In the genomic region with DNA sequence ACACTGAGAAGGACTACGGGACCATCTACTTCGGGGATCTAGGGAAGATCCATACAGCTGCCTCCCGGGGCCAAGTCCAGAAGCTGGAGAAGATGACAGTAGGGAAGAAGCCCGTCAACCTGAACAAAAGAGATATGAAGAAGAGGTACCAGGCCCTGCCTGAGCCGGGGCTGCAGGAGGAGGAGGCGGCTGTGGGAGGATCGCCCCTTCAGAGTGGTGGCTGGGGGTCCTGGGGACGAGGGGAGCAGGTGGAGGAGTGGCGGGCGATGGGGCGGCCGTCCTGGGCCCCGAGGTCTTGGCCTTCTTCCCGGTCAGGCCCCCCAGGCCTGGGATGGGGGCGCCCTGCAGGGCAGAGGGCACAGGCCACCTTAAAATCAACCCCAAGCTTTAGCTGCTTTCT, we compare ENCODE assay signal across 26 cellular contexts. TPM values are rescaled to one million over a fixed set of nuclear protein-coding genes. Genes with fewer than 3 reads are reported as not detected.
DNase-seq lines count a peak whose midpoint lies in the region; TF ChIP-seq lines count a peak whose summit lies in the region.
"Had no signal": no experiment of that assay in that cellular context is flagged by ENCODE, and none has a peak within 500 bp of the region (broad histone marks: within the 10 kb centered on the region; RNA-seq: fewer than 3 reads in every experiment).

No MANE protein-coding gene starts in this region.

- peaks cover 16% of the 10 kb centered on the region for H3K27me3 Mint-ChIP-seq in activated T-cell treated with anti-CD3 and anti-CD28 coated beads, Interleukin-2, amount 50 U/mL, for 24 hours
- peaks cover 3% of the 10 kb centered on the region for H3K27me3 Mint-ChIP-seq in endothelial cell (ENCODE audit: unreplicated experiment)

- H3K4me1 ChIP-seq in HUES64 (ENCODE audit: insufficient read depth, low read length) (no peaks in the 10 kb centered on the region), skeletal muscle satellite cell (ENCODE audit: control insufficient read depth, insufficient read depth, low read length) (no peaks in the 10 kb centered on the region), GM23248 (ENCODE audit: insufficient read depth) (no peaks in the 10 kb centered on the region)
- H3K4me1 ChIP-seq: A549, BLaER1, spleen, transverse colon had no signal

- no peaks in the 10 kb centered on the region for H3K9me2 ChIP-seq in GM23248 (ENCODE audit: insufficient read depth)

- WGBS in HUES64 = 86% methylated on average over 14 of the region's 15 CpGs
- 19% methylated on average over 11 to 15 of the region's 15 CpGs for WGBS in GM23248 (ENCODE audit: low coverage in 1 of 2, low lambda C conversion rate in 2 of 2, missing lambda C conversion rate in 2 of 2), 2 experiments

- no peaks in the 10 kb centered on the region for H3K9me3 Mint-ChIP-seq in activated T-cell treated with anti-CD3 and anti-CD28 coated beads, Interleukin-2, amount 50 U/mL, for 24 hours
- no peaks in the 10 kb centered on the region for H3K9me3 Mint-ChIP-seq in endothelial cell (ENCODE audit: unreplicated experiment)
- H3K9me3 Mint-ChIP-seq: activated naive CD8-positive, alpha-beta T cell treated with anti-CD3 and anti-CD28 coated beads, Interleukin-2, amount 10 ng/mL, durations not matched to agents 7 days and 5 days had no signal

- H3K27ac ChIP-seq in HUES64 (ENCODE audit: low read depth, low read length) (no peak overlapping the region), GM23248 (no peak overlapping the region), coronary artery (no peak overlapping the region)
- H3K27ac ChIP-seq: A549, BLaER1, heart left ventricle, PC-9, spleen, transverse colon had no signal

- peaks cover 6% of the 10 kb centered on the region for H3K4me1 Mint-ChIP-seq in activated T-cell treated with anti-CD3 and anti-CD28 coated beads, Interleukin-2, amount 50 U/mL, for 24 hours (ENCODE audit: low read depth)
- no peaks in the 10 kb centered on the region for H3K4me1 Mint-ChIP-seq in endothelial cell (ENCODE audit: unreplicated experiment)
- H3K4me1 Mint-ChIP-seq: activated naive CD8-positive, alpha-beta T cell treated with anti-CD3 and anti-CD28 coated beads, Interleukin-2, amount 10 ng/mL, durations not matched to agents 7 days and 5 days had no signal

- H3K9ac ChIP-seq in HUES64 (ENCODE audit: low read depth, low read length) (no peak overlapping the region), skeletal muscle satellite cell (ENCODE audit: low read depth, low read length) (no peak overlapping the region), GM23248 (no peak overlapping the region)
- H3K9ac ChIP-seq: BLaER1 had no signal

- H3K4me3 Mint-ChIP-seq in activated T-cell treated with anti-CD3 and anti-CD28 coated beads, Interleukin-2, amount 50 U/mL, for 24 hours = peak overlapping the region; percentile 59
- peak overlapping the region; percentile 84 for H3K4me3 Mint-ChIP-seq in endothelial cell (ENCODE audit: unreplicated experiment)
- H3K4me3 Mint-ChIP-seq: activated naive CD8-positive, alpha-beta T cell treated with anti-CD3 and anti-CD28 coated beads, Interleukin-2, amount 10 ng/mL, durations not matched to agents 7 days and 5 days; dendritic cell treated with granulocyte-macrophage colony-stimulating factor and Interleukin-4, amounts not matched to agents 40 ng/mL and 50 ng/mL, for 4 days had no signal

- H4K20me1 ChIP-seq in GM23248 (ENCODE audit: insufficient read depth) = no peaks in the 10 kb centered on the region
- H4K20me1 ChIP-seq: BLaER1 had no signal

- no peak overlapping the region for H3K27ac Mint-ChIP-seq in activated T-cell treated with anti-CD3 and anti-CD28 coated beads, Interleukin-2, amount 50 U/mL, for 24 hours
- H3K27ac Mint-ChIP-seq in endothelial cell (ENCODE audit: unreplicated experiment) = no peak overlapping the region
- H3K27ac Mint-ChIP-seq: activated naive CD8-positive, alpha-beta T cell treated with anti-CD3 and anti-CD28 coated beads, Interleukin-2, amount 10 ng/mL, durations not matched to agents 7 days and 5 days; dendritic cell treated with granulocyte-macrophage colony-stimulating factor and Interleukin-4, amounts not matched to agents 40 ng/mL and 50 ng/mL, for 4 days had no signal

- peak overlapping the region; percentile 56 for H3K4me2 ChIP-seq in skeletal muscle satellite cell (ENCODE audit: low read length)
- H3K4me2 ChIP-seq in GM23248 (ENCODE audit: unreplicated experiment) = no peak overlapping the region
- H3K4me2 ChIP-seq: A549, BLaER1, PC-9 had no signal

- H3K36me3 ChIP-seq in HUES64 (ENCODE audit: insufficient read depth, low read length) = no peaks in the 10 kb centered on the region
- no peaks in the 10 kb centered on the region for H3K36me3 ChIP-seq in skeletal muscle satellite cell (ENCODE audit: insufficient read depth, low read length)
- no peaks in the 10 kb centered on the region for H3K36me3 ChIP-seq in GM23248 (ENCODE audit: low read depth)
- H3K36me3 ChIP-seq: BLaER1, heart left ventricle, spleen, transverse colon had no signal

- no peak for TF ChIP-seq CTCF in endothelial cell (IDR thresholded peaks at IDR 0.05; ENCODE audit: unreplicated experiment)
- no peak for TF ChIP-seq CTCF in coronary artery (IDR thresholded peaks at IDR 0.05)

- peaks cover 51% of the 10 kb centered on the region for H3K9me3 ChIP-seq in HUES64 (ENCODE audit: insufficient read depth, low read depth, low read length)
- no peaks in the 10 kb centered on the region for H3K9me3 ChIP-seq in skeletal muscle satellite cell (replicated peaks; ENCODE audit: low read length)
- H3K9me3 ChIP-seq in GM23248 (ENCODE audit: low read depth) = no peaks in the 10 kb centered on the region
- H3K9me3 ChIP-seq: A549, transverse colon had no signal

- in situ Hi-C loops in GM23248 (cut with MboI) = no loop called here

- H3K27me3 ChIP-seq in HUES64 (ENCODE audit: insufficient read depth, low read length) (peaks cover 25% of the 10 kb centered on the region), skeletal muscle satellite cell (ENCODE audit: control insufficient read depth, insufficient read depth, low read length) (no peaks in the 10 kb centered on the region), GM23248 (replicated peaks; ENCODE audit: insufficient read depth) (no peaks in the 10 kb centered on the region)
- H3K27me3 ChIP-seq: BLaER1 had no signal

- no peaks in the 10 kb centered on the region for H3K79me2 ChIP-seq in GM23248 (ENCODE audit: insufficient read depth)

- H3K4me3 ChIP-seq in HUES64 (ENCODE audit: low read length) (peak overlapping the region; percentile 29; the same call in 1 of the 2 replicates), skeletal muscle satellite cell (ENCODE audit: low read length) (peak overlapping the region; percentile 52), GM23248 (no peak overlapping the region), coronary artery (no peak overlapping the region)
- H3K4me3 ChIP-seq: A549, BLaER1, heart left ventricle, PC-9, spleen, transverse colon had no signal

- no peak for DNase-seq in activated T-cell treated with anti-CD3 and anti-CD28 coated beads, Interleukin-2, amount 50 U/mL, for 24 hours
- no peak for DNase-seq in activated T-cell treated with anti-CD3 and anti-CD28 coated beads, Interleukin-2, amount 50 U/mL, for 1 hour
- no peak for DNase-seq in endothelial cell (ENCODE audit: low spot score)
- DNase-seq in GM23248 = no peak
- no peak for DNase-seq in GOT3 (lab: John Stamatoyannopoulos, UW)
- DNase-seq in coronary artery (ENCODE audit: low spot score) = no peak
- DNase-seq: Calu3; heart left ventricle; NCI-H1105 treated with DMSO at 0.1 percent for 48 hours; NCI-H2081; PC-9; SHP77; spleen; stimulated activated CD4-positive, alpha-beta T cell treated with anti-CD3 and anti-CD28 coated beads, Interleukin-4, amount 100 ng/mL, for 1 hour; SW 1271; transverse colon had no signal

- H2AFZ ChIP-seq in GM23248 = no peak overlapping the region
- H2AFZ ChIP-seq: PC-9 had no signal

- no peaks in the 10 kb centered on the region for H3K36me3 Mint-ChIP-seq in activated T-cell treated with anti-CD3 and anti-CD28 coated beads, Interleukin-2, amount 50 U/mL, for 24 hours (ENCODE audit: low read depth)
- peaks cover 3% of the 10 kb centered on the region for H3K36me3 Mint-ChIP-seq in endothelial cell (ENCODE audit: low read depth, unreplicated experiment)
- H3K36me3 Mint-ChIP-seq: activated naive CD8-positive, alpha-beta T cell treated with anti-CD3 and anti-CD28 coated beads, Interleukin-2, amount 10 ng/mL, durations not matched to agents 7 days and 5 days had no signal

- H3F3A ChIP-seq in GM23248 (ENCODE audit: insufficient read depth) = no peaks in the 10 kb centered on the region

RNA-seq across cellular contexts. Expression of a gene that starts 0.5 kb away (rescaled TPM):
- not detected for polyA plus RNA-seq in HUES64 (2013, experiment 1 of 2)
- polyA plus RNA-seq in HUES64 (2013, experiment 2 of 2) = 0.13 TPM
- not detected for total RNA-seq in endothelial cell (ENCODE audit: unreplicated experiment)
- 0.22 TPM in 1 of 2 replicates, not detected in the other for total RNA-seq in skeletal muscle satellite cell (2012; rRNA removed)
- not detected in 2 replicates for total RNA-seq in GM23248 (2014; rRNA removed; shearing (Covaris generic))
- polyA plus RNA-seq in GM23248 (2016; fragmentation: Nextera tagmentation; extraction: Ambion mirVana) = not detected in 2 replicates
- total RNA-seq: activated naive CD8-positive, alpha-beta T cell treated with anti-CD3 and anti-CD28 coated beads, Interleukin-2, amount 10 ng/mL, durations not matched to agents 7 days and 5 days; bronchial epithelial cell; Calu3; H1; HepG2; mononuclear cell; PC-9 had no signal
- polyA plus RNA-seq: A549, H1, heart left ventricle, HepG2 had no signal

Comparison
In these comparisons a context has a peak if more than half of its experiments do, and no peak if none do; other contexts are left out.
1. H3K4me3 ChIP-seq: peak in HUES64 (single experiment) and skeletal muscle satellite cell (single experiment); none in GM23248 (single experiment) and coronary artery (single experiment).